12 cellular contexts compared by ENCODE assay signal in the genomic region with DNA sequence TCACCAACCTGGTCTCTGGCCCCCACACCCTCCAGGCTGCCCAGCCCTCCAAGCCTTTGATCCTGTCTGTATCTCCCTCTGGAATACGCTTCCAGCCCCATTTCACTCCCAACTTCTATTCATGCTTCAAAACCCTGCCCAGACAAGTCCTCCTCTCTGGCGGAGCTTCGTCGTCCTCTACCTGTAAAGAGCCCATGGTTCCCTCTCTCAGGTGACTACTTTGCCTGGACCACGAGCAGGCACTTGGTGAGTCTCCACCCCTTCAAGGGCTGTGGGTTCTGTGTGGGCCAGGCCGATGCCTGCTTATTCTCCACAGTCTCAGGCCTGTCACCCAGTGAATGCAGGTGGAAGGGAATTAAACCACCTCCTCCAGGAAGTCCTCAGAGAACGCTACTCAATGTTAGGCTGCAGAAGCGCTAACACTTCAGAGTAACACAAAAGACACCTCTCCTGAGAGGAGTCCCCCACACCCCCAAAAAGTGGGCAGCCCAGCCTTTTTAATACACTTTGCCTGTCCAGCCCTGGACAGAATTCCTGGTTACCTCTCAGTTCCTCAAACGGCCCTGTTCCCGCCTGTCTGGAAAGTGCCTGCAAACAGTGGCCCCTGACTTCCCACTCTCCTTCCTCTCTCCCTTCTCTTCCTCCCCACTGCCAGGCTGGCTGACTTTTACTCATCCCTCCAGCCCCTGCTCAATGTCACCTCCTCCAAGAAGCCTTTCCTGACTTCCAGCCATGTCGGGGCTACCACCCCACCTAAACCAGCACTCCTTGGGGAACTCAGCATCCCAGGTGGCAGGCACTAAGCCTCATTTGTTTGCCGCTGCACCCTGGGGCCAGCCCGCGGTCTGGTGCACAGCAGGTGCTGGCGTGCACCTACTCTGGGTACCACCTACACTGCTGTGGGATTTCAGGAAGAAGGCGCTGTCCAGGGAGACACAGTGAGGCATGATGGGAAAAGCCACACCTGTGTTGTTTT. TPM values are rescaled to one million over a fixed set of nuclear protein-coding genes. Genes with fewer than 3 reads are reported as not detected.
DNase-seq lines count a peak whose midpoint lies in the region; ATAC-seq, FAIRE-seq and TF ChIP-seq lines count a peak whose summit lies in the region.
"Had no signal": no experiment of that assay in that cellular context is flagged by ENCODE, and none has a peak within 500 bp of the region (broad histone marks: within the 10 kb centered on the region; RNA-seq: fewer than 3 reads in every experiment).

No MANE protein-coding gene starts in this region.

- no peaks in the 10 kb centered on the region for H3K27me3 ChIP-seq in BLaER1 treated with 17β-estradiol and CSF1 and Interleukin-3, amounts not matched to agents 10 nM and 100 nM
- H3K27me3 ChIP-seq: foreskin keratinocyte had no signal

- H3K9me3 Mint-ChIP-seq in activated CD4-positive, alpha-beta memory T cell treated with anti-CD3 and anti-CD28 coated beads, Interleukin-2, amount 10 ng/mL, durations not matched to agents 7 days and 5 days = no peaks in the 10 kb centered on the region
- no peaks in the 10 kb centered on the region for H3K9me3 Mint-ChIP-seq in memory B cell
- H3K9me3 Mint-ChIP-seq in Calu3 (ENCODE audit: low read depth, unreplicated experiment) = no peaks in the 10 kb centered on the region
- H3K9me3 Mint-ChIP-seq: neural crest cell had no signal

- peaks cover 94% of the 10 kb centered on the region for H3K36me3 Mint-ChIP-seq in activated CD4-positive, alpha-beta memory T cell treated with anti-CD3 and anti-CD28 coated beads, Interleukin-2, amount 10 ng/mL, durations not matched to agents 7 days and 5 days (ENCODE audit: low read depth)
- H3K36me3 Mint-ChIP-seq in memory B cell (peaks cover 44% of the 10 kb centered on the region), Calu3 (ENCODE audit: insufficient read depth, unreplicated experiment) (no peaks in the 10 kb centered on the region)

- peak overlapping the region in 6 of 11 experiments; percentile 11 to 52 (median 32); a peak in 6 of 22 replicates for H3K27ac ChIP-seq in BLaER1 treated with 17β-estradiol and CSF1 and Interleukin-3, amounts not matched to agents 10 nM and 100 nM
- H3K27ac ChIP-seq: foreskin keratinocyte had no signal

- H4K20me1 ChIP-seq in BLaER1 treated with 17β-estradiol and CSF1 and Interleukin-3, amounts not matched to agents 10 nM and 100 nM = peaks cover 81 to 98% (median 96%) of the 10 kb centered on the region in 11 experiments

- POLR2A ChIA-PET in activated CD4-positive, alpha-beta memory T cell treated with anti-CD3 and anti-CD28 coated beads, Interleukin-2, amount 10 ng/mL, durations not matched to agents 7 days and 5 days (lab: Charles Lee) = interaction anchor here (7.5 to 9.0 kb wide), 2 partner anchors 8 to 15 kb away, joined by 113 to 457 read pairs; a partner anchor contains a TSS

- no TSS peak for BruUV-seq in Calu3 (replicated peaks; lab: Mats Ljungman, UMichigan)

- H3K4me1 ChIP-seq in BLaER1 treated with 17β-estradiol and CSF1 and Interleukin-3, amounts not matched to agents 10 nM and 100 nM = peaks cover 97 to 98% (median 98%) of the 10 kb centered on the region in 10 experiments
- H3K4me1 ChIP-seq: Caco-2, foreskin keratinocyte had no signal

- no peak for DNase-seq in activated CD4-positive, alpha-beta memory T cell treated with anti-CD3 and anti-CD28 coated beads, Interleukin-2, amount 10 ng/mL, durations not matched to agents 7 days and 5 days
- DNase-seq in memory B cell (ENCODE audit: low spot score in 2 of 2) (no peak), D721Med (ENCODE audit: insufficient read length, low spot score) (no peak), Calu3 (no peak), nucleus accumbens (lab: John Stamatoyannopoulos, UW) (no peak)
- DNase-seq: foreskin keratinocyte, Kasumi-1 had no signal

- H3K9ac ChIP-seq in BLaER1 treated with 17β-estradiol and CSF1 and Interleukin-3, amounts not matched to agents 10 nM and 100 nM = peak overlapping the region in 6 of 11 experiments; percentile 3 to 53 (median 27); a peak in 8 of 22 replicates

- intact Hi-C loops in Calu3 (cut with micrococcal nuclease; ENCODE audit: unreplicated experiment) = no loop called here

- no peak for FAIRE-seq in D721Med (lab: Jason Lieb, UNC)

- TF ChIP-seq CTCF in D721Med (IDR thresholded peaks at IDR 0.05; ENCODE audit: insufficient read depth, missing control alignments) (no peak), Calu3 (IDR thresholded peaks at IDR 0.05; ENCODE audit: unreplicated experiment) (no peak)

- ATAC-seq in memory B cell (ENCODE audit: low read depth) (no peak), GM21825 (IDR thresholded peaks at IDR 0.05; ENCODE audit: unreplicated experiment) (no peak)
- ATAC-seq: foreskin keratinocyte had no signal

- TF ChIP-seq POLR2A in GM15510 (IDR thresholded peaks at IDR 0.05; ENCODE audit: borderline replicate concordance, extremely low read depth, insufficient read length) = peak; percentile 10

- CTCF ChIA-PET in activated CD4-positive, alpha-beta memory T cell treated with anti-CD3 and anti-CD28 coated beads, Interleukin-2, amount 10 ng/mL, durations not matched to agents 7 days and 5 days (lab: Charles Lee) = no interaction called here
- CTCF ChIA-PET in Calu3 (lab: Charles Lee) = no interaction called here

- H3K36me3 ChIP-seq in BLaER1 treated with 17β-estradiol and CSF1 and Interleukin-3, amounts not matched to agents 10 nM and 100 nM = peaks cover 86 to 94% (median 89%) of the 10 kb centered on the region in 11 experiments

- no peaks in the 10 kb centered on the region for H3K9me3 ChIP-seq in BLaER1 treated with 17β-estradiol and CSF1 and Interleukin-3, amounts not matched to agents 10 nM and 100 nM (replicated peaks in 1 of 11)
- H3K9me3 ChIP-seq: Caco-2 had no signal

- H3K4me3 Mint-ChIP-seq in activated CD4-positive, alpha-beta memory T cell treated with anti-CD3 and anti-CD28 coated beads, Interleukin-2, amount 10 ng/mL, durations not matched to agents 7 days and 5 days = peak overlapping the region; percentile 46
- H3K4me3 Mint-ChIP-seq in memory B cell = peak overlapping the region; percentile 78
- H3K4me3 Mint-ChIP-seq in Calu3 (ENCODE audit: low read depth, unreplicated experiment) = no peak overlapping the region
- H3K4me3 Mint-ChIP-seq: neural crest cell had no signal

- H3K27ac Mint-ChIP-seq in activated CD4-positive, alpha-beta memory T cell treated with anti-CD3 and anti-CD28 coated beads, Interleukin-2, amount 10 ng/mL, durations not matched to agents 7 days and 5 days = peak overlapping the region; percentile 97
- H3K27ac Mint-ChIP-seq in memory B cell (peak overlapping the region; percentile 97), Calu3 (ENCODE audit: unreplicated experiment) (no peak overlapping the region)

- no peaks in the 10 kb centered on the region for H3K27me3 Mint-ChIP-seq in activated CD4-positive, alpha-beta memory T cell treated with anti-CD3 and anti-CD28 coated beads, Interleukin-2, amount 10 ng/mL, durations not matched to agents 7 days and 5 days
- H3K27me3 Mint-ChIP-seq in memory B cell (no peaks in the 10 kb centered on the region), Calu3 (ENCODE audit: unreplicated experiment) (no peaks in the 10 kb centered on the region)

- peak overlapping the region; percentile 87 to 99 (median 94) for H3K4me2 ChIP-seq in BLaER1 treated with 17β-estradiol and CSF1 and Interleukin-3, amounts not matched to agents 10 nM and 100 nM

- peak overlapping the region in 2 of 10 experiments; percentile 10 to 17; a peak in 2 of 20 replicates for H3K4me3 ChIP-seq in BLaER1 treated with 17β-estradiol and CSF1 and Interleukin-3, amounts not matched to agents 10 nM and 100 nM

- H3K4me1 Mint-ChIP-seq in activated CD4-positive, alpha-beta memory T cell treated with anti-CD3 and anti-CD28 coated beads, Interleukin-2, amount 10 ng/mL, durations not matched to agents 7 days and 5 days = peaks cover 98% of the 10 kb centered on the region
- H3K4me1 Mint-ChIP-seq in memory B cell (peaks cover 82% of the 10 kb centered on the region), Calu3 (ENCODE audit: low read depth, unreplicated experiment) (peaks cover 10% of the 10 kb centered on the region)
- H3K4me1 Mint-ChIP-seq: neural crest cell had no signal

RNA-seq across cellular contexts. Expression of a gene that starts 9.0 kb away (rescaled TPM):
- total RNA-seq in activated CD4-positive, alpha-beta memory T cell treated with anti-CD3 and anti-CD28 coated beads, Interleukin-2, amount 10 ng/mL, durations not matched to agents 7 days and 5 days = 1,000 to 10,000 TPM in 1 of 2 experiments, 100 to 1,000 TPM in 1; 984 to 1,005 TPM
- 21.0 and 24.0 TPM in 2 replicates for total RNA-seq in Calu3 (2022)

RNA-seq across cellular contexts. Expression of a gene that starts 22.7 kb away (rescaled TPM):
- 1 to 10 TPM; 3.4 to 3.9 TPM for total RNA-seq in activated CD4-positive, alpha-beta memory T cell treated with anti-CD3 and anti-CD28 coated beads, Interleukin-2, amount 10 ng/mL, durations not matched to agents 7 days and 5 days
- not detected in 2 replicates for total RNA-seq in Calu3 (2022)
- total RNA-seq: Caco-2, foreskin keratinocyte had no signal

RNA-seq across cellular contexts. Expression of a gene that starts 47.0 kb away (rescaled TPM):
- 10 to 100 TPM; 10.2 to 10.3 TPM for total RNA-seq in activated CD4-positive, alpha-beta memory T cell treated with anti-CD3 and anti-CD28 coated beads, Interleukin-2, amount 10 ng/mL, durations not matched to agents 7 days and 5 days
- 6.2 and 7.5 TPM in 2 replicates for total RNA-seq in Calu3 (2022)

RNA-seq across cellular contexts. Expression of a gene that starts 47.3 kb away (rescaled TPM):
- 100 to 1,000 TPM; 114 to 126 TPM for total RNA-seq in activated CD4-positive, alpha-beta memory T cell treated with anti-CD3 and anti-CD28 coated beads, Interleukin-2, amount 10 ng/mL, durations not matched to agents 7 days and 5 days
- 0.38 and 0.59 TPM in 2 replicates for total RNA-seq in Calu3 (2022)
- total RNA-seq: Caco-2, neural crest cell had no signal

Comparison
In these comparisons a context has a peak if more than half of its experiments do, and no peak if none do; other contexts are left out.
1. RNA of a gene that starts 9.0 kb away (total RNA-seq): 984 to 1,005 TPM in activated CD4-positive, alpha-beta memory T cell treated with anti-CD3 and anti-CD28 coated beads, Interleukin-2, amount 10 ng/mL, durations not matched to agents 7 days and 5 days; 21.0 to 24.0 TPM in Calu3; every median in the first group is over 10 times any median in the second.